Comparison of ENCODE assay signal across 11 cellular contexts in the genomic region with DNA sequence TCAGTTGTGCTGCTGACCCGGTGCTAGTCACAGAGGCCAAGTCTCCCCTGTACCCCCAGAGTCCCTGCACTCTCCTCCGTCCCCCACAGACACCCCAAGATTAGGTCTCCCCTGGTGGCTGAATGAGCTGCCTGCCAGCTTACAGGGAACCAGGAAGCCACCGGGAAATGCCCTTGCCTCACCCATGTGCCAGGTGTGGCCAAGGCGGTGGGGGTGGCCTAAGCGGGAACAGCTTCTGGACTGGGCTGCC. TPM values are rescaled to one million over a fixed set of nuclear protein-coding genes. Genes with fewer than 3 reads are reported as not detected.
A peak's percentile ranks its signal among the peaks of the same experiment; 100 is the strongest.
DNase-seq lines count a peak whose midpoint lies in the region; ATAC-seq, FAIRE-seq and TF ChIP-seq lines count a peak whose summit lies in the region.
"Had no signal": no experiment of that assay in that cellular context is flagged by ENCODE, and none has a peak within 500 bp of the region (broad histone marks: within the 10 kb centered on the region; RNA-seq: fewer than 3 reads in every experiment).

No MANE protein-coding gene starts in this region.

- intact Hi-C loops in endothelial cell of umbilical vein (cut with micrococcal nuclease) (no loop called here), upper lobe of right lung (cut with DNase I) (no loop called here)

- H2BK12ac ChIP-seq in neuronal stem cell (ENCODE audit: low read length), result peak overlapping the region; percentile 33

- no peak for FAIRE-seq in endothelial cell of umbilical vein (lab: Jason Lieb, UNC)

- dilution Hi-C loops in endothelial cell of umbilical vein (cut with MboI; ENCODE audit: extremely low pct_ligation_motif_present, low sequenced_read_pairs), result no loop called here

- H3K23ac ChIP-seq in neuronal stem cell (ENCODE audit: low read depth, low read length, poor library complexity), result peak overlapping the region; percentile 95

- peak overlapping the region; percentile 19 for H4K91ac ChIP-seq in neuronal stem cell (ENCODE audit: low read depth, low read length, poor library complexity)

- peak overlapping the region; percentile 12 for H3K4ac ChIP-seq in neuronal stem cell (ENCODE audit: low read length)

- ATAC-seq in upper lobe of right lung, result peak; percentile 42

- no peaks in the 10 kb centered on the region for H3K9me3 ChIP-seq in endothelial cell of umbilical vein (replicated peaks; ENCODE audit: control insufficient read depth, insufficient read depth, low read length)
- H3K9me3 ChIP-seq in neuronal stem cell (replicated peaks in 1 of 2; ENCODE audit: control insufficient read depth in 2 of 2, insufficient read depth in 1 of 2, low read depth in 1 of 2, low read length in 2 of 2), result no peaks in the 10 kb centered on the region
- H3K9me3 ChIP-seq in upper lobe of right lung, result no peaks in the 10 kb centered on the region
- H3K9me3 ChIP-seq: SK-N-SH had no signal

- DNase-seq in RWPE1 (ENCODE audit: low spot score) (no peak), endothelial cell of umbilical vein (ENCODE audit: low read depth, low spot score) (no peak), neuronal stem cell (ENCODE audit: low spot score) (no peak), upper lobe of right lung (peak; percentile 68), H4 (ENCODE audit: low spot score) (no peak), GM10248 (ENCODE audit: extremely low spot score) (no peak), NCI-H187 (lab: John Stamatoyannopoulos, UW) (no peak)
- DNase-seq: activated T-cell treated with anti-CD3 and anti-CD28 coated beads, Interleukin-2, amount 50 U/mL, for 24 hours; effector CD8-positive, alpha-beta T cell; Karpas-422; SK-N-SH had no signal

- H3K79me2 ChIP-seq in endothelial cell of umbilical vein (ENCODE audit: control insufficient read depth, insufficient read depth, low read length), result peaks cover 88% of the 10 kb centered on the region

- H4K8ac ChIP-seq in neuronal stem cell (ENCODE audit: low read depth, low read length), result no peak overlapping the region

- TF ChIP-seq POLR2A in endothelial cell of umbilical vein (IDR thresholded peaks at IDR 0.05; ENCODE audit: low read depth, low read length), result no peak

- H2AFZ ChIP-seq in endothelial cell of umbilical vein (ENCODE audit: low read depth, low read length) (no peak overlapping the region), neuronal stem cell (ENCODE audit: low read length) (no peak overlapping the region)

- H3K27ac ChIP-seq in RWPE1, result peak overlapping the region; percentile 47
- peak overlapping the region; percentile 94 for H3K27ac ChIP-seq in endothelial cell of umbilical vein (ENCODE audit: insufficient read depth, low read depth, low read length)
- no peak overlapping the region for H3K27ac ChIP-seq in neuronal stem cell (replicated peaks; ENCODE audit: low read length)
- peak overlapping the region; percentile 74 for H3K27ac ChIP-seq in upper lobe of right lung

- H3K4me1 ChIP-seq in endothelial cell of umbilical vein (ENCODE audit: control insufficient read depth, extremely low read depth, insufficient read depth, low read length) (peaks cover 92% of the 10 kb centered on the region), neuronal stem cell (ENCODE audit: control insufficient read depth in 2 of 2, insufficient read depth in 1 of 2, low read depth in 1 of 2, low read length in 2 of 2) (peaks cover 19% of the 10 kb centered on the region in 2 donors), upper lobe of right lung (peaks cover 94% of the 10 kb centered on the region)

- peak overlapping the region; percentile 70 for H3K9ac ChIP-seq in endothelial cell of umbilical vein (replicated peaks; ENCODE audit: extremely low read depth, insufficient read depth, low read length)
- H3K9ac ChIP-seq in neuronal stem cell (ENCODE audit: low read depth, low read length, poor library complexity), result no peak overlapping the region
- H3K9ac ChIP-seq: SK-N-SH had no signal

- peak overlapping the region; percentile 67 for H2BK5ac ChIP-seq in neuronal stem cell (ENCODE audit: low read length)

- no peaks in the 10 kb centered on the region for H3K27me3 ChIP-seq in endothelial cell of umbilical vein (ENCODE audit: control insufficient read depth in 2 of 2, insufficient read depth in 2 of 2, low read length in 2 of 2)
- H3K27me3 ChIP-seq in neuronal stem cell (ENCODE audit: control insufficient read depth in 3 of 3, insufficient read depth in 3 of 3, low read depth in 1 of 3, low read length in 3 of 3), result no peaks in the 10 kb centered on the region
- no peaks in the 10 kb centered on the region for H3K27me3 ChIP-seq in upper lobe of right lung

- H2BK120ac ChIP-seq in neuronal stem cell (ENCODE audit: low read depth, low read length), result no peak overlapping the region

- no peak overlapping the region for H3K14ac ChIP-seq in neuronal stem cell (ENCODE audit: low read length)

- CTCF ChIA-PET in RWPE1 (lab: Yijun Ruan, JAX) (interaction anchor here (0.6 kb wide), 1 partner anchor 129 kb away, joined by 3 read pairs; no protein-coding TSS in a partner anchor), endothelial cell of umbilical vein (lab: Charles Lee) (interaction anchor here (1.0 kb wide), 1 partner anchor 35 kb away, joined by 3 read pairs; no protein-coding TSS in a partner anchor), GM10248 (lab: Yijun Ruan, JAX) (no interaction called here)

- H4K20me1 ChIP-seq in endothelial cell of umbilical vein (replicated peaks; ENCODE audit: control insufficient read depth, extremely low read depth, insufficient read depth, low read length), result no peaks in the 10 kb centered on the region

- H3K79me1 ChIP-seq in neuronal stem cell (ENCODE audit: low read depth, low read length), result peaks cover 6% of the 10 kb centered on the region

- no peak overlapping the region for H3K4me3 ChIP-seq in endothelial cell of umbilical vein (replicated peaks in 1 of 3; ENCODE audit: insufficient read depth in 1 of 3, low read depth in 1 of 3, low read length in 3 of 3)
- H3K4me3 ChIP-seq in neuronal stem cell (ENCODE audit: low read length in 2 of 2), result no peak overlapping the region
- no peak overlapping the region for H3K4me3 ChIP-seq in upper lobe of right lung

- no peaks in the 10 kb centered on the region for H3K9me1 ChIP-seq in endothelial cell of umbilical vein (replicated peaks; ENCODE audit: control insufficient read depth, extremely low read depth, insufficient read depth, low read length)

- H3K4me2 ChIP-seq in endothelial cell of umbilical vein (ENCODE audit: insufficient read depth, low read length) (no peak overlapping the region), neuronal stem cell (ENCODE audit: insufficient read depth, low read length, poor library complexity, severe bottlenecking) (no peak overlapping the region)
- H3K4me2 ChIP-seq: SK-N-SH had no signal

- H3K18ac ChIP-seq in neuronal stem cell (ENCODE audit: low read length), result peak overlapping the region; percentile 65

- BruUV-seq in endothelial cell of umbilical vein (replicated peaks; lab: Mats Ljungman, UMichigan), result no TSS peak

- no peak overlapping the region for H2BK15ac ChIP-seq in neuronal stem cell (ENCODE audit: low read length)

- H2AK5ac ChIP-seq in neuronal stem cell (ENCODE audit: low read depth, low read length), result no peak overlapping the region

- WGBS in neuronal stem cell (ENCODE audit: extremely low coverage in 2 of 2, insufficient read length in 2 of 2, insufficient replicate concordance in 1 of 2), 2 donors, result no CpG with 5 or more reads among the region's 5 CpGs

- TF ChIP-seq CTCF in RWPE1 (conservative IDR thresholded peaks at IDR 0.05; ENCODE audit: low read depth) (no peak), endothelial cell of umbilical vein (IDR thresholded peaks at IDR 0.05; ENCODE audit: extremely low read depth in 1 of 2, insufficient read depth in 1 of 2, low read depth in 1 of 2, low read length in 2 of 2) (no peak), upper lobe of right lung (IDR thresholded peaks at IDR 0.05) (no peak), GM10248 (IDR thresholded peaks at IDR 0.05; ENCODE audit: control extremely low read depth, extremely low read depth, low read depth, missing control alignments) (no peak)

- H3K36me3 ChIP-seq in endothelial cell of umbilical vein (ENCODE audit: control insufficient read depth in 2 of 2, extremely low read depth in 1 of 2, insufficient read depth in 2 of 2, low read length in 2 of 2) (peaks cover 5 to 21% of the 10 kb centered on the region in 2 experiments), neuronal stem cell (replicated peaks in 1 of 2; ENCODE audit: control insufficient read depth in 2 of 2, insufficient read depth in 2 of 2, low read length in 2 of 2) (no peaks in the 10 kb centered on the region), upper lobe of right lung (no peaks in the 10 kb centered on the region)

- POLR2A ChIA-PET in RWPE1 (lab: Yijun Ruan, JAX; ENCODE audit: low non-redundant PET) (no interaction called here), endothelial cell of umbilical vein (lab: Charles Lee) (no interaction called here), GM10248 (lab: Yijun Ruan, JAX) (no interaction called here)

TF ChIP-seq in endothelial cell of umbilical vein, 7 proteins besides CTCF, POLR2A, EP300 and RAD21:
- TF ChIP-seq EZH2 (IDR thresholded peaks at IDR 0.05; ENCODE audit: borderline replicate concordance, low read depth, low read length, severe bottlenecking) (no peak), POLR2AphosphoS5 (IDR thresholded peaks at IDR 0.05; ENCODE audit: insufficient read depth, low read depth, low read length) (peak; percentile 9)

RNA-seq across cellular contexts. Expression of gene HSPG2, which starts 32.7 kb away (rescaled TPM):
- total RNA-seq in endothelial cell of umbilical vein (3,499 and 3,960 TPM in 2 replicates), upper lobe of right lung (393 TPM)
- 734 and 849 TPM in 2 replicates for polyA plus RNA-seq in endothelial cell of umbilical vein
- polyA plus RNA-seq in endothelial cell of umbilical vein (2011; cell fraction: cytosol; rRNA removed), result 751 and 1,165 TPM in 2 replicates
- 1,616 and 1,967 TPM in 2 replicates for polyA plus RNA-seq in endothelial cell of umbilical vein (2011; cell fraction: nucleus; rRNA removed)
- polyA plus RNA-seq in endothelial cell of umbilical vein (2012), result 1,500 and 2,412 TPM in 2 replicates
- 1,494 and 1,598 TPM in 2 replicates for polyA minus RNA-seq in endothelial cell of umbilical vein
- polyA minus RNA-seq in endothelial cell of umbilical vein (2011; cell fraction: cytosol; rRNA and poly(A)+ RNA removed), result 16.5 TPM
- polyA minus RNA-seq in endothelial cell of umbilical vein (2011; cell fraction: nucleus; rRNA and poly(A)+ RNA removed), result 1,216 and 2,140 TPM in 2 replicates
- polyA plus RNA-seq in neuronal stem cell (2013, experiment 1 of 2), result 11.0 TPM
- 10.9 TPM for polyA plus RNA-seq in neuronal stem cell (2013, experiment 2 of 2)
- total RNA-seq in H4 (2014; rRNA removed; shearing (Covaris generic)), result 7.9 and 8.9 TPM in 2 replicates

Comparison
In these comparisons a context has a peak if more than half of its experiments do, and no peak if none do; other contexts are left out.
1. RNA of gene HSPG2, which starts 32.7 kb away (total RNA-seq): 3,499 to 3,960 TPM in endothelial cell of umbilical vein and 393 TPM in upper lobe of right lung (single experiment); 7.9 to 8.9 TPM in H4; every median in the first group is over 10 times any median in the second.